In the genomic region with DNA sequence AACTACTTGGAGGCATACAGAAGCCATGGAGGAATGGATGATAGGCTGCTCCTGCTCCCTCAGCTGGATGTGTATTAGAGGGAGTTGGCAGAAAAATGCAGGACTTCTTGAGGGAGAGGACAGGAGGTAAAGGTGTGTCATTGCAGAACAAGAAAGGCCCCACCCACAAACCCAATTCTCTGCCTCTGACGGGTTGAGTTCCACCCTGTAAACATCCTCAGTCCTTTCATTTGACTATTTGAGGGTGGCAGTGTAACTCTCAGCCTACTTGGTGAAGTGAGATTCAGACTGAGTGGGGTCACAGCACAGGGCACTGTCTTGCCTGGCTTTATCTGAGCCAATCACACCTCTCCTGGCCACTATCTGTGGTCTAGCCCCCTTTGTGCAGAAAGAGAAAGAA, we compare ENCODE assay signal across 21 cellular contexts. TPM values are rescaled to one million over a fixed set of nuclear protein-coding genes. Genes with fewer than 3 reads are reported as not detected.
DNase-seq lines count a peak whose midpoint lies in the region; ATAC-seq and TF ChIP-seq lines count a peak whose summit lies in the region.
"Had no signal": no experiment of that assay in that cellular context is flagged by ENCODE, and none has a peak within 500 bp of the region (broad histone marks: within the 10 kb centered on the region; RNA-seq: fewer than 3 reads in every experiment).

A gene with protein sequence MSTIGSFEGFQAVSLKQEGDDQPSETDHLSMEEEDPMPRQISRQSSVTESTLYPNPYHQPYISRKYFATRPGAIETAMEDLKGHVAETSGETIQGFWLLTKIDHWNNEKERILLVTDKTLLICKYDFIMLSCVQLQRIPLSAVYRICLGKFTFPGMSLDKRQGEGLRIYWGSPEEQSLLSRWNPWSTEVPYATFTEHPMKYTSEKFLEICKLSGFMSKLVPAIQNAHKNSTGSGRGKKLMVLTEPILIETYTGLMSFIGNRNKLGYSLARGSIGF (plus strand): TSS at position 265 of the 400 bp plus-strand sequence. CDS start 35,414 bp downstream, outside the sequence.

- H2AFZ ChIP-seq in GM23338 (no peak within 1 kb of the TSS), PC-9 (no peak within 1 kb of the TSS)

- H3K4me1 Mint-ChIP-seq in activated CD4-positive, alpha-beta T cell treated with anti-CD3 and anti-CD28 coated beads for 36 hours: peaks cover 21% of the 10 kb centered on the region
- H3K4me1 Mint-ChIP-seq in GM23338: peaks cover 5% of the 10 kb centered on the region; the same call in 2 of the 3 replicates

- H3K36me3 ChIP-seq in GM23338 (ENCODE audit: insufficient read depth) (no peaks in the 10 kb centered on the region), PC-9 (ENCODE audit: low read depth) (no peaks in the 10 kb centered on the region)
- H3K36me3 ChIP-seq: gastroesophageal sphincter, right atrium auricular region had no signal

- DNase-seq in activated CD4-positive, alpha-beta T cell treated with anti-CD3 and anti-CD28 coated beads for 36 hours: no peak
- no peak for DNase-seq in activated CD4-positive, alpha-beta T cell treated with anti-CD3 and anti-CD28 coated beads for 4 hours
- peak; percentile 1 for DNase-seq in GM23338 (ENCODE audit: low spot score)
- DNase-seq in left colon: no peak
- no peak for DNase-seq in epidermal melanocyte (ENCODE audit: insufficient read length, low spot score)
- no peak for DNase-seq in PC-9
- DNase-seq: activated CD4-positive, alpha-beta T cell treated with anti-CD3 and anti-CD28 coated beads, Interleukin-2, amount 50 U/mL, for 48 hours; H7; NCI-H1092 treated with DMSO at 0.1 percent for 48 hours; NCI-H446; occipital lobe had no signal

- intact Hi-C loops in activated CD4-positive, alpha-beta T cell treated with anti-CD3 and anti-CD28 coated beads for 36 hours (cut with DNase I, micrococcal nuclease): no loop called here
- intact Hi-C loops in left colon (cut with DNase I, micrococcal nuclease) (no loop called here), PC-9 (cut with micrococcal nuclease; ENCODE audit: unreplicated experiment) (no loop called here)

- TF ChIP-seq CTCF in GM23338 (conservative IDR thresholded peaks at IDR 0.05; ENCODE audit: low read depth in 2 of 2) (no peak), subcutaneous adipose tissue (IDR thresholded peaks at IDR 0.05; ENCODE audit: low read depth) (no peak), PC-9 (conservative IDR thresholded peaks at IDR 0.05) (no peak)

- no peaks in the 10 kb centered on the region for H3K4me1 ChIP-seq in GM23338 (ENCODE audit: insufficient read depth)
- H3K4me1 ChIP-seq in PC-9 (replicated peaks; ENCODE audit: insufficient read depth): peaks cover 11% of the 10 kb centered on the region
- H3K4me1 ChIP-seq: A549, gastroesophageal sphincter, right atrium auricular region had no signal

- CTCF ChIA-PET in activated CD4-positive, alpha-beta T cell treated with anti-CD3 and anti-CD28 coated beads for 36 hours (lab: Charles Lee): interaction anchor here (0.7 kb wide), 1 partner anchor 704 kb away, joined by 3 read pairs; no protein-coding TSS in a partner anchor
- CTCF ChIA-PET in PC-9 (lab: Charles Lee): no interaction called here

- no peaks in the 10 kb centered on the region for H3K9me3 Mint-ChIP-seq in activated CD4-positive, alpha-beta T cell treated with anti-CD3 and anti-CD28 coated beads for 36 hours (ENCODE audit: low read depth)
- no peaks in the 10 kb centered on the region for H3K9me3 Mint-ChIP-seq in GM23338
- H3K9me3 Mint-ChIP-seq: stimulated activated naive CD8-positive, alpha-beta T cell treated with anti-CD3 and anti-CD28 coated beads, Interleukin-15, Interleukin-2, amounts not matched to agents 100 ng/mL and 50 ng/mL, for 24 hours; T-helper 1 cell treated with Interleukin-12 subunit alpha and Interleukin-12 subunit beta and Interleukin-4 antibody, amounts not matched to agents 30 μg/mL and 1 μg/mL, for 36 hours had no signal

- peak within 1 kb of the TSS; percentile 64 for H3K27ac Mint-ChIP-seq in activated CD4-positive, alpha-beta T cell treated with anti-CD3 and anti-CD28 coated beads for 36 hours
- no peak within 1 kb of the TSS for H3K27ac Mint-ChIP-seq in GM23338
- H3K27ac Mint-ChIP-seq: activated naive CD4-positive, alpha-beta T cell treated with anti-CD3 and anti-CD28 coated beads, Interleukin-2, amount 50 U/mL, for 72 hours; stimulated activated naive CD8-positive, alpha-beta T cell treated with anti-CD3 and anti-CD28 coated beads, Interleukin-15, Interleukin-2, amounts not matched to agents 100 ng/mL and 50 ng/mL, for 24 hours; T-helper 1 cell treated with Interleukin-12 subunit alpha and Interleukin-12 subunit beta and Interleukin-4 antibody, amounts not matched to agents 30 μg/mL and 1 μg/mL, for 36 hours had no signal

- H3K27me3 Mint-ChIP-seq in activated CD4-positive, alpha-beta T cell treated with anti-CD3 and anti-CD28 coated beads for 36 hours: no peaks in the 10 kb centered on the region
- H3K27me3 Mint-ChIP-seq in GM23338 (ENCODE audit: insufficient read depth, low read depth, poor library complexity): no peaks in the 10 kb centered on the region
- H3K27me3 Mint-ChIP-seq: stimulated activated naive CD8-positive, alpha-beta T cell treated with anti-CD3 and anti-CD28 coated beads, Interleukin-15, Interleukin-2, amounts not matched to agents 100 ng/mL and 50 ng/mL, for 24 hours had no signal

- H3K4me2 ChIP-seq in GM23338 (no peak within 1 kb of the TSS), PC-9 (no peak within 1 kb of the TSS)
- H3K4me2 ChIP-seq: A549 had no signal

- no peaks in the 10 kb centered on the region for H4K20me1 ChIP-seq in GM23338 (replicated peaks; ENCODE audit: insufficient read depth)
- H4K20me1 ChIP-seq in PC-9 (ENCODE audit: insufficient read depth): no peaks in the 10 kb centered on the region

- ATAC-seq in activated CD4-positive, alpha-beta T cell treated with anti-CD3 and anti-CD28 coated beads for 36 hours: no peak
- ATAC-seq in GM23338: no peak
- peak; percentile 11 for ATAC-seq in left colon
- ATAC-seq in GM18858 (IDR thresholded peaks at IDR 0.05; ENCODE audit: unreplicated experiment): no peak
- ATAC-seq: A549, gastroesophageal sphincter, Panc1 had no signal

- H3K27me3 ChIP-seq in GM23338 (ENCODE audit: insufficient read depth) (no peaks in the 10 kb centered on the region), PC-9 (ENCODE audit: insufficient read depth, low read depth) (no peaks in the 10 kb centered on the region)
- H3K27me3 ChIP-seq: gastroesophageal sphincter, right atrium auricular region had no signal

- H3K36me3 Mint-ChIP-seq in activated CD4-positive, alpha-beta T cell treated with anti-CD3 and anti-CD28 coated beads for 36 hours (ENCODE audit: low read depth): no peaks in the 10 kb centered on the region
- H3K36me3 Mint-ChIP-seq in GM23338 (ENCODE audit: low read depth): no peaks in the 10 kb centered on the region
- H3K36me3 Mint-ChIP-seq: activated naive CD4-positive, alpha-beta T cell treated with anti-CD3 and anti-CD28 coated beads, Interleukin-2, amount 50 U/mL, for 72 hours had no signal

- POLR2A ChIA-PET in activated CD4-positive, alpha-beta T cell treated with anti-CD3 and anti-CD28 coated beads for 36 hours (lab: Charles Lee): no interaction called here
- POLR2A ChIA-PET in PC-9 (lab: Charles Lee; ENCODE audit: unreplicated experiment): no interaction called here

- H3K27ac ChIP-seq in GM23338 (ENCODE audit: low read depth) (no peak within 1 kb of the TSS), PC-9 (no peak within 1 kb of the TSS)
- H3K27ac ChIP-seq: A549, gastroesophageal sphincter, HL-60, right atrium auricular region had no signal

- H3K9me2 ChIP-seq in GM23338 (ENCODE audit: insufficient read depth) (no peaks in the 10 kb centered on the region), PC-9 (ENCODE audit: insufficient read depth) (no peaks in the 10 kb centered on the region)

- no peak within 1 kb of the TSS for H3K4me3 Mint-ChIP-seq in activated CD4-positive, alpha-beta T cell treated with anti-CD3 and anti-CD28 coated beads for 36 hours
- H3K4me3 Mint-ChIP-seq in GM23338: no peak within 1 kb of the TSS
- H3K4me3 Mint-ChIP-seq: stimulated activated naive CD8-positive, alpha-beta T cell treated with anti-CD3 and anti-CD28 coated beads, Interleukin-15, Interleukin-2, amounts not matched to agents 100 ng/mL and 50 ng/mL, for 24 hours; T-helper 1 cell treated with Interleukin-12 subunit alpha and Interleukin-12 subunit beta and Interleukin-4 antibody, amounts not matched to agents 30 μg/mL and 1 μg/mL, for 36 hours had no signal

- H3K9me3 ChIP-seq in PC-9 (ENCODE audit: insufficient read depth, low read depth): 0 out of 2 replicates have a peak, but pooled peaks cover 8% of the 10 kb centered on the region
- H3K9me3 ChIP-seq: A549, gastroesophageal sphincter, right atrium auricular region had no signal

- no TSS peak for BruUV-seq in PC-9 (replicated peaks; lab: Mats Ljungman, UMichigan)

- H3K79me2 ChIP-seq in GM23338 (replicated peaks; ENCODE audit: insufficient read depth) (no peaks in the 10 kb centered on the region), PC-9 (ENCODE audit: low read depth) (no peaks in the 10 kb centered on the region)

- no peaks in the 10 kb centered on the region for H3F3A ChIP-seq in GM23338 (replicated peaks; ENCODE audit: low read depth)
- 0 out of 2 replicates have a peak, but pooled peaks cover under 1% of the 10 kb centered on the region for H3F3A ChIP-seq in PC-9 (ENCODE audit: insufficient read depth, low read depth)

- no peak within 1 kb of the TSS for H3K4me3 ChIP-seq in GM23338
- no peak within 1 kb of the TSS for H3K4me3 ChIP-seq in PC-9
- H3K4me3 ChIP-seq: A549, gastroesophageal sphincter, right atrium auricular region had no signal

TF ChIP-seq in GM23338, 12 proteins besides CTCF, POLR2A, EP300 and RAD21 (continues in another document):
- no peak for TF ChIP-seq CREB1 (CRISPR knock-in tag; IDR thresholded peaks at IDR 0.05; ENCODE audit: low read depth)
- no peak for TF ChIP-seq NANOG (IDR thresholded peaks at IDR 0.05; ENCODE audit: borderline replicate concordance)

RNA-seq across cellular contexts. Expression of the gene that starts here (rescaled TPM):
- total RNA-seq in activated CD4-positive, alpha-beta T cell treated with anti-CD3 and anti-CD28 coated beads for 36 hours: 10 to 100 TPM; 11.6 to 11.9 TPM
- 0.35 and 1.7 TPM in 2 replicates for total RNA-seq in GM23338 (2014; rRNA removed; shearing (Covaris generic))
- polyA plus RNA-seq in GM23338 (2016; fragmentation: Nextera tagmentation; extraction: Ambion mirVana): 0.26 and 0.74 TPM in 2 replicates
- total RNA-seq in left colon: 1 to 10 TPM; 1.1 to 2.7 TPM
- 10 to 100 TPM; 31.3 to 72.0 (median 47.0) TPM for total RNA-seq in subcutaneous adipose tissue
- 1.7 and 1.9 TPM in 2 replicates for total RNA-seq in PC-9 (2021)
